19 cellular contexts compared by ENCODE assay signal in genomic region chr22:23133922-23134321, GRCh38. TPM values are rescaled to one million over a fixed set of nuclear protein-coding genes. Genes with fewer than 3 reads are reported as not detected.
DNase-seq lines count a peak whose midpoint lies in the region; ATAC-seq and TF ChIP-seq lines count a peak whose summit lies in the region.
"Had no signal": no experiment of that assay in that cellular context is flagged by ENCODE, and none has a peak within 500 bp of the region (broad histone marks: within the 10 kb centered on the region; RNA-seq: fewer than 3 reads in every experiment).

No MANE protein-coding gene starts in this region.

- no peaks in the 10 kb centered on the region for H3K79me2 ChIP-seq in H9 (ENCODE audit: insufficient read depth, low read length)

- H3K27ac ChIP-seq in heart left ventricle (no peak overlapping the region), H9 (ENCODE audit: insufficient read length, low read depth, low read length) (no peak overlapping the region), neuronal stem cell (replicated peaks; ENCODE audit: low read length) (no peak overlapping the region)
- H3K27ac ChIP-seq: 22Rv1, A549, C4-2B had no signal

- H2BK15ac ChIP-seq in H9 (ENCODE audit: low read depth, low read length), result no peak overlapping the region
- no peak overlapping the region for H2BK15ac ChIP-seq in neuronal stem cell (ENCODE audit: low read length)

- no peaks in the 10 kb centered on the region for H3K36me3 Mint-ChIP-seq in H9 (ENCODE audit: insufficient read depth in 1 of 3, low read depth in 3 of 3)
- peaks cover 12% of the 10 kb centered on the region for H3K36me3 Mint-ChIP-seq in effector memory CD8-positive, alpha-beta T cell (ENCODE audit: insufficient read depth)

- no peaks in the 10 kb centered on the region for H3K9me3 ChIP-seq in heart left ventricle
- no peaks in the 10 kb centered on the region for H3K9me3 ChIP-seq in H9 (ENCODE audit: control insufficient read depth, low read depth, low read length)
- no peaks in the 10 kb centered on the region for H3K9me3 ChIP-seq in neuronal stem cell (replicated peaks in 1 of 2; ENCODE audit: control insufficient read depth in 2 of 2, insufficient read depth in 1 of 2, low read depth in 1 of 2, low read length in 2 of 2)
- H3K9me3 ChIP-seq: A549, HAP-1 had no signal

- H3K14ac ChIP-seq in H9 (ENCODE audit: insufficient read depth, low read length) (peak overlapping the region; percentile 64; the same call in 1 of the 2 replicates), neuronal stem cell (ENCODE audit: low read length) (no peak overlapping the region)

- DNase-seq in left ventricle myocardium superior (peak; percentile 5), heart left ventricle (no peak), H9 (no peak), neuronal stem cell (ENCODE audit: low spot score) (no peak), NCI-H345 treated with DMSO at 0.1 percent for 48 hours (lab: John Stamatoyannopoulos, UW; ENCODE audit: unreplicated experiment) (no peak), NCI-H1092 treated with DMSO at 0.1 percent for 48 hours (lab: John Stamatoyannopoulos, UW) (no peak)
- DNase-seq in effector memory CD8-positive, alpha-beta T cell, result no peak
- DNase-seq in stimulated activated CD4-positive, alpha-beta T cell treated with anti-CD3 and anti-CD28 coated beads, Interleukin-2, amount 100 ng/mL, for 48 hours, result no peak
- DNase-seq: AML-193; Calu3; CD4-positive, alpha-beta T cell; DMS79 treated with DMSO at 0.1 percent for 48 hours; GF-D8; GOT3 had no signal

- no peak overlapping the region for H2BK5ac ChIP-seq in H9 (ENCODE audit: insufficient read length, low read length)
- H2BK5ac ChIP-seq in neuronal stem cell (ENCODE audit: low read length), result no peak overlapping the region

- peak overlapping the region in 1 of 3 experiments; percentile 9; a peak in 1 of 7 replicates for H3K27ac Mint-ChIP-seq in H9
- peak overlapping the region; percentile 74 to 82 for H3K27ac Mint-ChIP-seq in effector memory CD8-positive, alpha-beta T cell
- H3K27ac Mint-ChIP-seq: CD4-positive, alpha-beta T cell had no signal

- peaks cover 0 to 17% (median 5%) of the 10 kb centered on the region in 12 donors for H3K4me1 ChIP-seq in heart left ventricle
- no peaks in the 10 kb centered on the region; the same call in 1 of the 2 replicates for H3K4me1 ChIP-seq in H9 (ENCODE audit: insufficient read depth, low read length)
- peaks cover 0 to 5% of the 10 kb centered on the region in 2 donors for H3K4me1 ChIP-seq in neuronal stem cell (ENCODE audit: control insufficient read depth in 2 of 2, insufficient read depth in 1 of 2, low read depth in 1 of 2, low read length in 2 of 2)
- H3K4me1 ChIP-seq: A549, HAP-1 had no signal

- H2BK12ac ChIP-seq in H9 (ENCODE audit: insufficient read length, low read depth, low read length), result no peak overlapping the region
- H2BK12ac ChIP-seq in neuronal stem cell (ENCODE audit: low read length), result no peak overlapping the region

- H3K4ac ChIP-seq in H9 (ENCODE audit: low read depth, low read length) (no peak overlapping the region), neuronal stem cell (ENCODE audit: low read length) (no peak overlapping the region)

- peaks cover 55% of the 10 kb centered on the region for H3K27me3 Mint-ChIP-seq in H9 (ENCODE audit: low read depth)
- H3K27me3 Mint-ChIP-seq in effector memory CD8-positive, alpha-beta T cell, result no peaks in the 10 kb centered on the region
- H3K27me3 Mint-ChIP-seq: CD4-positive, alpha-beta T cell had no signal

- TF ChIP-seq CTCF in heart left ventricle (IDR thresholded peaks at IDR 0.05) (no peak), H9 (conservative IDR thresholded peaks at IDR 0.05) (no peak)

- no peak overlapping the region for H4K5ac ChIP-seq in H9 (ENCODE audit: insufficient read length, low read depth, low read length)

- H4K91ac ChIP-seq in H9 (ENCODE audit: insufficient read length, low read depth, low read length), result no peak overlapping the region
- H4K91ac ChIP-seq in neuronal stem cell (ENCODE audit: low read depth, low read length, poor library complexity), result no peak overlapping the region

- no peak overlapping the region for H3K18ac ChIP-seq in H9 (ENCODE audit: insufficient read length, low read depth, low read length)
- peak overlapping the region; percentile 72 for H3K18ac ChIP-seq in neuronal stem cell (ENCODE audit: low read length)

- intact Hi-C loops in left ventricle myocardium superior (cut with micrococcal nuclease), result no loop called here
- intact Hi-C loops in heart left ventricle (cut with DNase I), result no loop called here

- ATAC-seq in left ventricle myocardium superior (no peak), heart left ventricle (no peak)
- no peak for ATAC-seq in effector memory CD8-positive, alpha-beta T cell (replicated peaks)
- ATAC-seq: A549 had no signal

- H3K23ac ChIP-seq in H9 (ENCODE audit: insufficient read length, low read depth, low read length) (no peak overlapping the region), neuronal stem cell (ENCODE audit: low read depth, low read length, poor library complexity) (peak overlapping the region; percentile 92)

- H2BK120ac ChIP-seq in H9 (ENCODE audit: low read depth, low read length, poor library complexity, severe bottlenecking) (no peak overlapping the region), neuronal stem cell (ENCODE audit: low read depth, low read length) (no peak overlapping the region)

- 90 to 92% (median 91%) methylated on average over 10 of the region's 10 CpGs for WGBS in heart left ventricle, 4 donors
- WGBS in H9 (ENCODE audit: extremely low coverage, insufficient read length, low lambda C conversion rate), result no CpG with 5 or more reads among the region's 10 CpGs
- no CpG with 5 or more reads among the region's 10 CpGs for WGBS in neuronal stem cell (ENCODE audit: extremely low coverage in 2 of 2, insufficient read length in 2 of 2, insufficient replicate concordance in 1 of 2), 2 donors

- H2BK20ac ChIP-seq in H9 (ENCODE audit: low read depth, low read length, poor library complexity, severe bottlenecking), result no peak overlapping the region

- H3K4me1 Mint-ChIP-seq in H9, result peaks cover 4 to 19% of the 10 kb centered on the region in 2 experiments
- H3K4me1 Mint-ChIP-seq in effector memory CD8-positive, alpha-beta T cell (ENCODE audit: low read depth in 2 of 2), result peaks cover 19 to 25% of the 10 kb centered on the region in 2 donors

- H2AK5ac ChIP-seq in H9 (ENCODE audit: insufficient read length, low read length) (no peak overlapping the region), neuronal stem cell (ENCODE audit: low read depth, low read length) (no peak overlapping the region)

- no peak overlapping the region for H3K9ac ChIP-seq in H9 (ENCODE audit: extremely low read depth, insufficient read length, low read length)
- H3K9ac ChIP-seq in neuronal stem cell (ENCODE audit: low read depth, low read length, poor library complexity), result no peak overlapping the region

- no peak overlapping the region for H3K4me3 ChIP-seq in heart left ventricle
- no peak overlapping the region for H3K4me3 ChIP-seq in neuronal stem cell (ENCODE audit: low read length in 2 of 2)
- H3K4me3 ChIP-seq: A549, HAP-1 had no signal

- H3K79me1 ChIP-seq in H9 (ENCODE audit: insufficient read depth, low read depth, low read length, poor library complexity, severe bottlenecking) (no peaks in the 10 kb centered on the region), neuronal stem cell (ENCODE audit: low read depth, low read length) (no peaks in the 10 kb centered on the region)

- H3T11ph ChIP-seq in H9 (ENCODE audit: low read length), result no peak overlapping the region

- no peak overlapping the region for H3K4me3 Mint-ChIP-seq in H9
- no peak overlapping the region for H3K4me3 Mint-ChIP-seq in effector memory CD8-positive, alpha-beta T cell
- H3K4me3 Mint-ChIP-seq: CD4-positive, alpha-beta T cell had no signal

- H4K8ac ChIP-seq in H9 (replicated peaks; ENCODE audit: insufficient read length, low read depth, low read length) (no peak overlapping the region), neuronal stem cell (ENCODE audit: low read depth, low read length) (no peak overlapping the region)

- H2AFZ ChIP-seq in H9 (ENCODE audit: low read length) (no peak overlapping the region), neuronal stem cell (ENCODE audit: low read length) (no peak overlapping the region)

- TF ChIP-seq POLR2A in heart left ventricle (IDR thresholded peaks at IDR 0.05), result no peak

- no peak overlapping the region for H3K56ac ChIP-seq in H9 (ENCODE audit: insufficient read length, low read depth, low read length)

- H3K36me3 ChIP-seq in heart left ventricle, result no peaks in the 10 kb centered on the region
- no peaks in the 10 kb centered on the region for H3K36me3 ChIP-seq in neuronal stem cell (replicated peaks in 1 of 2; ENCODE audit: control insufficient read depth in 2 of 2, insufficient read depth in 2 of 2, low read length in 2 of 2)
- H3K36me3 ChIP-seq: HAP-1 had no signal

- H3K23me2 ChIP-seq in H9 (ENCODE audit: insufficient read length, low read depth, low read length, poor library complexity, severe bottlenecking), result no peaks in the 10 kb centered on the region

- H3K27me3 ChIP-seq in heart left ventricle, result no peaks in the 10 kb centered on the region
- H3K27me3 ChIP-seq in H9 (ENCODE audit: insufficient read depth, low read length), result no peaks in the 10 kb centered on the region; the same call in 1 of the 2 replicates
- no peaks in the 10 kb centered on the region for H3K27me3 ChIP-seq in neuronal stem cell (ENCODE audit: control insufficient read depth in 3 of 3, insufficient read depth in 3 of 3, low read depth in 1 of 3, low read length in 3 of 3)

- H4K20me1 ChIP-seq in H9 (ENCODE audit: control insufficient read depth, insufficient read depth, insufficient read length), result no peaks in the 10 kb centered on the region

- no peaks in the 10 kb centered on the region; a peak in 1 of 5 replicates for H3K9me3 Mint-ChIP-seq in H9
- no peaks in the 10 kb centered on the region for H3K9me3 Mint-ChIP-seq in effector memory CD8-positive, alpha-beta T cell
- H3K9me3 Mint-ChIP-seq: CD4-positive, alpha-beta T cell had no signal

- no peak overlapping the region for H3K4me2 ChIP-seq in H9 (ENCODE audit: insufficient read depth, insufficient read length, low read length)
- no peak overlapping the region for H3K4me2 ChIP-seq in neuronal stem cell (ENCODE audit: insufficient read depth, low read length, poor library complexity, severe bottlenecking)
- H3K4me2 ChIP-seq: A549 had no signal

RNA-seq across cellular contexts. Expression of gene RSPH14, which starts 7.9 kb away (rescaled TPM):
- total RNA-seq in left ventricle myocardium superior (not detected), heart left ventricle (not detected), H9 (2021) (not detected in 2 replicates)
- polyA plus RNA-seq in heart left ventricle, result not detected
- 2.0 TPM for polyA plus RNA-seq in neuronal stem cell (2013, experiment 1 of 2)
- polyA plus RNA-seq in neuronal stem cell (2013, experiment 2 of 2), result 2.2 TPM
- total RNA-seq: Calu3, HT-29 had no signal

RNA-seq across cellular contexts. Expression of gene RAB36, which starts 11.4 kb away (rescaled TPM):
- total RNA-seq in left ventricle myocardium superior (0.74 TPM), heart left ventricle (1 to 10 TPM in 2 of 9 donors, under 1 TPM in 7; 0.25 to 3.2 (median 0.54) TPM), H9 (2021) (0.92 and 1.4 TPM in 2 replicates)
- under 1 TPM; 0.11 to 0.55 TPM for polyA plus RNA-seq in heart left ventricle
- polyA plus RNA-seq in neuronal stem cell (2013, experiment 1 of 2), result 4.5 TPM
- polyA plus RNA-seq in neuronal stem cell (2013, experiment 2 of 2), result 4.5 TPM

RNA-seq across cellular contexts. Expression of gene BCR, which starts 46.4 kb away (rescaled TPM):
- 25.0 TPM for total RNA-seq in left ventricle myocardium superior
- 10 to 100 TPM; 24.0 to 51.1 (median 29.3) TPM for total RNA-seq in heart left ventricle
- 10 to 100 TPM; 12.6 to 22.4 TPM for polyA plus RNA-seq in heart left ventricle
- 77.0 and 81.6 TPM in 2 replicates for total RNA-seq in H9 (2021)
- polyA plus RNA-seq in neuronal stem cell (2013, experiment 1 of 2), result 20.8 TPM
- polyA plus RNA-seq in neuronal stem cell (2013, experiment 2 of 2), result 19.8 TPM
